In genomic region chr7:158239290-158239981, GRCh38 we compare ENCODE assay signal across 9 cellular contexts.
DNase-seq lines count a peak whose midpoint lies in the region.
"Had no signal": no experiment of that assay in that cellular context is flagged by ENCODE, and none has a peak within 500 bp of the region (broad histone marks: within the 10 kb centered on the region; RNA-seq: fewer than 3 reads in every experiment).

No MANE protein-coding gene starts in this region.

- no peaks in the 10 kb centered on the region for H3K27me3 Mint-ChIP-seq in activated CD4-positive, alpha-beta T cell treated with anti-CD3 and anti-CD28 coated beads, Interleukin-2, amount 10 ng/mL, durations not matched to agents 7 days and 5 days

- no peaks in the 10 kb centered on the region for H3K4me1 Mint-ChIP-seq in activated CD4-positive, alpha-beta T cell treated with anti-CD3 and anti-CD28 coated beads, Interleukin-2, amount 10 ng/mL, durations not matched to agents 7 days and 5 days

- no peak overlapping the region for H3K4me3 Mint-ChIP-seq in activated CD4-positive, alpha-beta T cell treated with anti-CD3 and anti-CD28 coated beads, Interleukin-2, amount 10 ng/mL, durations not matched to agents 7 days and 5 days

- H3K9me3 Mint-ChIP-seq in activated CD4-positive, alpha-beta T cell treated with anti-CD3 and anti-CD28 coated beads, Interleukin-2, amount 10 ng/mL, durations not matched to agents 7 days and 5 days, result peaks cover 4% of the 10 kb centered on the region

- CTCF ChIA-PET in activated CD4-positive, alpha-beta T cell treated with anti-CD3 and anti-CD28 coated beads, Interleukin-2, amount 10 ng/mL, durations not matched to agents 7 days and 5 days (lab: Charles Lee), result no interaction called here

- DNase-seq in DMS153 treated with DMSO at 0.1 percent for 48 hours (lab: John Stamatoyannopoulos, UW; ENCODE audit: unreplicated experiment), result peak; percentile 85
- peak; percentile 20 for DNase-seq in NCI-H1092 treated with DMSO at 0.1 percent for 48 hours (lab: John Stamatoyannopoulos, UW)
- DNase-seq in RPMI8226, result peak; percentile 22
- DNase-seq in mesenteric fat pad (ENCODE audit: low spot score), result peak; percentile 78
- DNase-seq in activated CD4-positive, alpha-beta T cell treated with anti-CD3 and anti-CD28 coated beads, Interleukin-2, amount 10 ng/mL, durations not matched to agents 7 days and 5 days, result no peak
- DNase-seq in HPDE6-E6E7 (ENCODE audit: extremely low spot score), result no peak
- no peak for DNase-seq in activated gamma-delta T cell (lab: John Stamatoyannopoulos, UW)
- DNase-seq: activated T-cell treated with anti-CD3 and anti-CD28 coated beads, Interleukin-2, amount 50 U/mL, for 1 hour; sigmoid colon had no signal

- H3K27ac Mint-ChIP-seq in activated CD4-positive, alpha-beta T cell treated with anti-CD3 and anti-CD28 coated beads, Interleukin-2, amount 10 ng/mL, durations not matched to agents 7 days and 5 days, result no peak overlapping the region

- no peaks in the 10 kb centered on the region for H3K36me3 Mint-ChIP-seq in activated CD4-positive, alpha-beta T cell treated with anti-CD3 and anti-CD28 coated beads, Interleukin-2, amount 10 ng/mL, durations not matched to agents 7 days and 5 days (ENCODE audit: low read depth)

- POLR2A ChIA-PET in activated CD4-positive, alpha-beta T cell treated with anti-CD3 and anti-CD28 coated beads, Interleukin-2, amount 10 ng/mL, durations not matched to agents 7 days and 5 days (lab: Charles Lee), result no interaction called here

Comparison
In these comparisons a context has a peak if more than half of its experiments do, and no peak if none do; other contexts are left out.
1. DNase-seq: peak in DMS153 treated with DMSO at 0.1 percent for 48 hours (single experiment), NCI-H1092 treated with DMSO at 0.1 percent for 48 hours (single experiment), RPMI8226 (single experiment) and mesenteric fat pad (single experiment); none in activated CD4-positive, alpha-beta T cell treated with anti-CD3 and anti-CD28 coated beads, Interleukin-2, amount 10 ng/mL, durations not matched to agents 7 days and 5 days (single experiment), HPDE6-E6E7 (single experiment) and activated gamma-delta T cell (single experiment).